ENCODE assay signal across 23 cellular contexts in the genomic region with DNA sequence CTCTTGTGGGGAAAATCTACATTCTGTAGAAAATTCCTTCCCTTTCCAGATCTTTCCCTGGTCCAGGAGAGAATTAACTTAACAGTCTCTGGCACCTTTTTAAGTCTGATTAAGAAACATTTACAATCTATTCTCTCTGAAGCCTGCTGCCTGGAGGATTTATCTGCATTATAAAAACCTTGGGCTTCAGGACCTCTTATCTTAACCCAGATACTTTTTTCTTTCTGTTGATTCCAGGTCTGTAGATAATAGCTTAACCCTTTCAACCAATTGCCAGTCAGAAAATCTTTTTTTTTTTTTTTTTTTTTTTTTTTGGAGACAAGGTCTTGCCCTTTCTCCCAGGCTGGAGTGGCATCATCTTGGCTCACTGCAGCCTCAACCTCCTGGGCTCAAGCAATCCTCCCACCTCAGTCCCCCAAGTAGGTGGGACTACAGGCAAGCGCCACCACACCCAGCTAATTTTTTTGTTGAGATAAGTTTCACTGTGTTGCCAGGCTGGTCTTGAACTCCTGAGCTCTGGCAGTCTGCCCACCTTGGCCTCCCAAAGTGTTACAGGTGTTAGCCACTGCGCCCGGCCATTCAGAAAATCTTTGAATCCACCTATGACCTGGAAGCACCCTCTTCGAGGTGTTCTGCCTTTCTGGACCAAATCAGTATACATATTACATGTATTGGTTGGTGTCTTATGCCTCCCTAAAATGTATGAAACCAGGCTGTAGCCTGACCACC.
DNase-seq lines count a peak whose midpoint lies in the region; ATAC-seq, FAIRE-seq and TF ChIP-seq lines count a peak whose summit lies in the region.
"Had no signal": no experiment of that assay in that cellular context is flagged by ENCODE, and none has a peak within 500 bp of the region (broad histone marks: within the 10 kb centered on the region; RNA-seq: fewer than 3 reads in every experiment).

No MANE protein-coding gene starts in this region.

- H4K20me1 ChIP-seq in GM23338 (replicated peaks; ENCODE audit: insufficient read depth): peaks cover 3% of the 10 kb centered on the region; the same call in 1 of the 2 replicates

- H3K9me3 Mint-ChIP-seq in GM23338: peaks cover 19% of the 10 kb centered on the region
- no peaks in the 10 kb centered on the region for H3K9me3 Mint-ChIP-seq in brain
- H3K9me3 Mint-ChIP-seq: CD4-positive, alpha-beta T cell; HFFc6 had no signal

- peaks cover 10% of the 10 kb centered on the region for H3K27me3 Mint-ChIP-seq in GM23338 (ENCODE audit: insufficient read depth, low read depth, poor library complexity)
- H3K27me3 Mint-ChIP-seq in brain: no peaks in the 10 kb centered on the region
- H3K27me3 Mint-ChIP-seq: CD4-positive, alpha-beta T cell had no signal

- H3K9me2 ChIP-seq in GM23338 (ENCODE audit: insufficient read depth): no peaks in the 10 kb centered on the region

- intact Hi-C loops in spleen (cut with DNase I; ENCODE audit: low total_unique reads): no loop called here

- H2AFZ ChIP-seq in GM23338: no peak overlapping the region

- H3K79me1 ChIP-seq in mesendoderm (ENCODE audit: low read length): peaks cover 12% of the 10 kb centered on the region

- H3K4me3 ChIP-seq in GM23338: peak overlapping the region; percentile 25; the same call in 1 of the 2 replicates
- no peak overlapping the region for H3K4me3 ChIP-seq in NT2/D1 (ENCODE audit: insufficient read length, low read depth)
- H3K4me3 ChIP-seq in mesendoderm (ENCODE audit: low read length): no peak overlapping the region
- H3K4me3 ChIP-seq in spleen: no peak overlapping the region
- H3K4me3 ChIP-seq: GM12878, MG63, SK-N-MC had no signal

- peaks cover 65% of the 10 kb centered on the region for H3K4me1 ChIP-seq in GM23338 (ENCODE audit: insufficient read depth)
- peaks cover 2% of the 10 kb centered on the region for H3K4me1 ChIP-seq in NT2/D1 (ENCODE audit: insufficient read depth, insufficient read length)
- H3K4me1 ChIP-seq in mesendoderm (ENCODE audit: control insufficient read depth, low read depth, low read length): peaks cover 8% of the 10 kb centered on the region
- H3K4me1 ChIP-seq in spleen: peaks cover 0 to 23% (median 5%) of the 10 kb centered on the region in 6 donors
- H3K4me1 ChIP-seq: BE2C had no signal

- no peak overlapping the region for H2AK5ac ChIP-seq in mesendoderm (ENCODE audit: low read length)

- TF ChIP-seq CTCF in GM23338 (conservative IDR thresholded peaks at IDR 0.05; ENCODE audit: low read depth in 2 of 2) (no peak), brain (conservative IDR thresholded peaks at IDR 0.05) (no peak), D721Med (IDR thresholded peaks at IDR 0.05; ENCODE audit: insufficient read depth, missing control alignments) (no peak), spleen (IDR thresholded peaks at IDR 0.05 in 8 of 11, conservative IDR thresholded peaks at IDR 0.05 in 3 of 11) (no peak)

- H3K18ac ChIP-seq in mesendoderm (ENCODE audit: low read length): no peak overlapping the region

- no peak overlapping the region for H3K23ac ChIP-seq in mesendoderm (ENCODE audit: low read length)

- peak overlapping the region; percentile 87 for H3K27ac ChIP-seq in GM23338 (ENCODE audit: low read depth)
- H3K27ac ChIP-seq in mesendoderm (ENCODE audit: low read depth, low read length): no peak overlapping the region
- H3K27ac ChIP-seq in spleen: no peak overlapping the region
- H3K27ac ChIP-seq: SK-N-MC had no signal

- H4K5ac ChIP-seq in mesendoderm (ENCODE audit: low read length): no peak overlapping the region

- H3K27ac Mint-ChIP-seq in GM23338 (peak overlapping the region; percentile 89), brain (peak overlapping the region; percentile 17 to 96 (median 86))
- H3K27ac Mint-ChIP-seq: CD4-positive, alpha-beta T cell; HFFc6 had no signal

- no peak overlapping the region for H2BK120ac ChIP-seq in mesendoderm (ENCODE audit: low read depth, low read length)

- H2BK15ac ChIP-seq in mesendoderm (replicated peaks; ENCODE audit: low read depth): no peak overlapping the region

- H3K27me3 ChIP-seq in GM23338 (ENCODE audit: insufficient read depth): no peaks in the 10 kb centered on the region
- no peaks in the 10 kb centered on the region for H3K27me3 ChIP-seq in NT2/D1 (ENCODE audit: insufficient read depth, insufficient read length)
- no peaks in the 10 kb centered on the region for H3K27me3 ChIP-seq in mesendoderm (ENCODE audit: insufficient read depth, low read length, poor library complexity)
- no peaks in the 10 kb centered on the region for H3K27me3 ChIP-seq in spleen (replicated peaks in 1 of 7)
- H3K27me3 ChIP-seq: BE2C, MG63 had no signal

- H3K9me3 ChIP-seq in NT2/D1 (ENCODE audit: insufficient read depth, low read length) (peaks cover 21% of the 10 kb centered on the region), spleen (no peaks in the 10 kb centered on the region)
- H3K9me3 ChIP-seq: BE2C, MG63 had no signal

- H3K4ac ChIP-seq in mesendoderm (ENCODE audit: low read depth, low read length): no peak overlapping the region

- peaks cover 77% of the 10 kb centered on the region for H3K79me2 ChIP-seq in GM23338 (replicated peaks; ENCODE audit: insufficient read depth)
- H3K79me2 ChIP-seq in mesendoderm (ENCODE audit: control insufficient read depth, insufficient read depth, low read length): peaks cover 26% of the 10 kb centered on the region

- no peak overlapping the region for H2BK5ac ChIP-seq in mesendoderm (ENCODE audit: low read length)

- peaks cover 80% of the 10 kb centered on the region for H3K4me1 Mint-ChIP-seq in GM23338
- H3K4me1 Mint-ChIP-seq in brain: peaks cover 89% of the 10 kb centered on the region

- no CpG with 5 or more reads among the region's 4 CpGs for WGBS in mesendoderm (ENCODE audit: extremely low coverage, insufficient coverage, low lambda C conversion rate)
- 89 to 98% (median 94%) methylated on average over 4 of the region's 4 CpGs for WGBS in spleen, 5 donors

- H3K36me3 Mint-ChIP-seq in GM23338 (ENCODE audit: low read depth) (peaks cover 21% of the 10 kb centered on the region; the same call in 2 of the 3 replicates), brain (peaks cover 4% of the 10 kb centered on the region)

- DNase-seq in GM23338 (ENCODE audit: low spot score) (peak; percentile 77), NT2/D1 (ENCODE audit: low read depth, low spot score) (peak; percentile 68), mesendoderm (peak; percentile 81), glomerular visceral epithelial cell (ENCODE audit: extremely low spot score) (no peak), D721Med (ENCODE audit: insufficient read length, low spot score) (no peak), spleen (no peak), HT-29 (ENCODE audit: low spot score) (no peak)
- DNase-seq: BE2C; CD4-positive, alpha-beta T cell; GOT3; HFFc6; IMR-90; Kasumi-1; MG63; NCI-H1092; NCI-H146; NCI-H2081 treated with DMSO at 0.1 percent for 48 hours; SHP77 had no signal

- FAIRE-seq in D721Med (lab: Jason Lieb, UNC): no peak
- FAIRE-seq: A204.1, GM12878, GM19239 had no signal

- no peak for TF ChIP-seq POLR2A in spleen (IDR thresholded peaks at IDR 0.05)

- peak; percentile 74 for ATAC-seq in GM23338
- ATAC-seq: GM12878 had no signal

- H3K4me2 ChIP-seq in GM23338: peak overlapping the region; percentile 12
- no peak overlapping the region for H3K4me2 ChIP-seq in mesendoderm (ENCODE audit: low read length)

- no peak overlapping the region for H4K8ac ChIP-seq in mesendoderm (ENCODE audit: low read depth, low read length)

- H3K4me3 Mint-ChIP-seq in GM23338 (peak overlapping the region; percentile 44), brain (peak overlapping the region in 1 of 5 experiments; percentile 66)
- H3K4me3 Mint-ChIP-seq: CD4-positive, alpha-beta T cell; HFFc6 had no signal

- no peak overlapping the region for H3K9ac ChIP-seq in NT2/D1 (ENCODE audit: insufficient read length, low read depth)
- H3K9ac ChIP-seq in mesendoderm (ENCODE audit: low read length): no peak overlapping the region

- H3K56ac ChIP-seq in mesendoderm (ENCODE audit: low read length): no peak overlapping the region

- no peaks in the 10 kb centered on the region for H3K36me3 ChIP-seq in GM23338 (ENCODE audit: insufficient read depth)
- no peaks in the 10 kb centered on the region for H3K36me3 ChIP-seq in NT2/D1 (ENCODE audit: insufficient read depth, insufficient read length, low read length)
- no peaks in the 10 kb centered on the region for H3K36me3 ChIP-seq in mesendoderm (ENCODE audit: control insufficient read depth, insufficient read depth, low read length)
- H3K36me3 ChIP-seq in spleen: no peaks in the 10 kb centered on the region
- H3K36me3 ChIP-seq: BE2C, MG63 had no signal

- no peaks in the 10 kb centered on the region for H3F3A ChIP-seq in GM23338 (replicated peaks; ENCODE audit: low read depth)

TF ChIP-seq in GM23338, 12 proteins besides CTCF, POLR2A, EP300 and RAD21 (continues in another document):
- no peak; the same call in 1 of the 2 replicates for TF ChIP-seq NANOG (IDR thresholded peaks at IDR 0.05; ENCODE audit: borderline replicate concordance)
- TF ChIP-seq ZNF114 (CRISPR knock-in tag; IDR thresholded peaks at IDR 0.05): no peak
- TF ChIP-seq ZNF331 (CRISPR knock-in tag; IDR thresholded peaks at IDR 0.05; ENCODE audit: low read depth): no peak
- TF ChIP-seq CREB1 (CRISPR knock-in tag; IDR thresholded peaks at IDR 0.05; ENCODE audit: low read depth): no peak
- no peak for TF ChIP-seq EZH2phosphoT487 (IDR thresholded peaks at IDR 0.05; ENCODE audit: unreplicated experiment)
- TF ChIP-seq, protein P1, sequence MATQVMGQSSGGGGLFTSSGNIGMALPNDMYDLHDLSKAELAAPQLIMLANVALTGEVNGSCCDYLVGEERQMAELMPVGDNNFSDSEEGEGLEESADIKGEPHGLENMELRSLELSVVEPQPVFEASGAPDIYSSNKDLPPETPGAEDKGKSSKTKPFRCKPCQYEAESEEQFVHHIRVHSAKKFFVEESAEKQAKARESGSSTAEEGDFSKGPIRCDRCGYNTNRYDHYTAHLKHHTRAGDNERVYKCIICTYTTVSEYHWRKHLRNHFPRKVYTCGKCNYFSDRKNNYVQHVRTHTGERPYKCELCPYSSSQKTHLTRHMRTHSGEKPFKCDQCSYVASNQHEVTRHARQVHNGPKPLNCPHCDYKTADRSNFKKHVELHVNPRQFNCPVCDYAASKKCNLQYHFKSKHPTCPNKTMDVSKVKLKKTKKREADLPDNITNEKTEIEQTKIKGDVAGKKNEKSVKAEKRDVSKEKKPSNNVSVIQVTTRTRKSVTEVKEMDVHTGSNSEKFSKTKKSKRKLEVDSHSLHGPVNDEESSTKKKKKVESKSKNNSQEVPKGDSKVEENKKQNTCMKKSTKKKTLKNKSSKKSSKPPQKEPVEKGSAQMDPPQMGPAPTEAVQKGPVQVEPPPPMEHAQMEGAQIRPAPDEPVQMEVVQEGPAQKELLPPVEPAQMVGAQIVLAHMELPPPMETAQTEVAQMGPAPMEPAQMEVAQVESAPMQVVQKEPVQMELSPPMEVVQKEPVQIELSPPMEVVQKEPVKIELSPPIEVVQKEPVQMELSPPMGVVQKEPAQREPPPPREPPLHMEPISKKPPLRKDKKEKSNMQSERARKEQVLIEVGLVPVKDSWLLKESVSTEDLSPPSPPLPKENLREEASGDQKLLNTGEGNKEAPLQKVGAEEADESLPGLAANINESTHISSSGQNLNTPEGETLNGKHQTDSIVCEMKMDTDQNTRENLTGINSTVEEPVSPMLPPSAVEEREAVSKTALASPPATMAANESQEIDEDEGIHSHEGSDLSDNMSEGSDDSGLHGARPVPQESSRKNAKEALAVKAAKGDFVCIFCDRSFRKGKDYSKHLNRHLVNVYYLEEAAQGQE (IDR thresholded peaks at IDR 0.05; ENCODE audit: unreplicated experiment): no peak

Comparison
In these comparisons a context has a peak if more than half of its experiments do, and no peak if none do; other contexts are left out.
1. DNase-seq: peak in GM23338 (single experiment), NT2/D1 (single experiment) and mesendoderm (single experiment); none in glomerular visceral epithelial cell (single experiment), D721Med (single experiment), spleen (single experiment) and HT-29 (single experiment).